In genomic region chr10:122911889-122912484, GRCh38 we compare ENCODE assay signal across 1 cellular context.
TF ChIP-seq lines count a peak whose summit lies in the region.

No MANE protein-coding gene starts in this region.

TF ChIP-seq in HepG2, 621 proteins besides CTCF, POLR2A, EP300 and RAD21 (continued from another document and continues in another):
- TF ChIP-seq SNAPC4 (CRISPR knock-in tag; IDR thresholded peaks at IDR 0.05), result peak; percentile 98
- TF ChIP-seq ZIK1 (CRISPR knock-in tag; IDR thresholded peaks at IDR 0.05; ENCODE audit: borderline replicate concordance, low read depth), result peak; percentile 100
- TF ChIP-seq ZNF777 (CRISPR knock-in tag; IDR thresholded peaks at IDR 0.05), result peak; percentile 96
- peak; percentile 99 for TF ChIP-seq ZNF530 (CRISPR knock-in tag; IDR thresholded peaks at IDR 0.05; ENCODE audit: low read depth)
- no peak for TF ChIP-seq FOXA1 (IDR thresholded peaks at IDR 0.05)
- TF ChIP-seq FOXA1 (CRISPR knock-in tag; IDR thresholded peaks at IDR 0.05), result peak; percentile 79
- TF ChIP-seq ZNF17 (CRISPR knock-in tag; IDR thresholded peaks at IDR 0.05), result peak; percentile 99
- TF ChIP-seq NR2C2 (CRISPR knock-in tag; IDR thresholded peaks at IDR 0.05; ENCODE audit: borderline replicate concordance), result peak; percentile 80
- peak; percentile 100 for TF ChIP-seq FOXO4 (CRISPR knock-in tag; conservative IDR thresholded peaks at IDR 0.05)
- TF ChIP-seq ZNF879 (CRISPR knock-in tag; IDR thresholded peaks at IDR 0.05), result peak; percentile 100
- TF ChIP-seq XBP1 (CRISPR knock-in tag; IDR thresholded peaks at IDR 0.05), result peak; percentile 100
- peak; percentile 100 for TF ChIP-seq ZNF678 (CRISPR knock-in tag; IDR thresholded peaks at IDR 0.05)
- TF ChIP-seq TRIM24 (CRISPR knock-in tag; IDR thresholded peaks at IDR 0.05), result no peak
- peak; percentile 70 for TF ChIP-seq PBX2 (CRISPR knock-in tag; IDR thresholded peaks at IDR 0.05)
- peak; percentile 99 for TF ChIP-seq ZKSCAN8 (CRISPR knock-in tag; IDR thresholded peaks at IDR 0.05; ENCODE audit: borderline replicate concordance)
- TF ChIP-seq MTF1 (CRISPR knock-in tag; IDR thresholded peaks at IDR 0.05), result peak; percentile 99
- TF ChIP-seq SMAD1 (CRISPR knock-in tag; IDR thresholded peaks at IDR 0.05; ENCODE audit: borderline replicate concordance, low read depth), result 0 out of 2 replicates have a peak, but pooled peaks have one; percentile 82
- TF ChIP-seq THRA (CRISPR knock-in tag; IDR thresholded peaks at IDR 0.05; ENCODE audit: borderline replicate concordance), result peak; percentile 99
- TF ChIP-seq ZNF367 (CRISPR knock-in tag; IDR thresholded peaks at IDR 0.05; ENCODE audit: borderline replicate concordance), result peak; percentile 100
- TF ChIP-seq FOXC1 (CRISPR knock-in tag; IDR thresholded peaks at IDR 0.05; ENCODE audit: borderline replicate concordance), result peak; percentile 100
- TF ChIP-seq ESRRA (CRISPR knock-in tag; IDR thresholded peaks at IDR 0.05; ENCODE audit: low read depth), result peak; percentile 96
- no peak for TF ChIP-seq GTF2F1 (IDR thresholded peaks at IDR 0.05; ENCODE audit: low read length)
- peak; percentile 100 for TF ChIP-seq ZNF138 (CRISPR knock-in tag; IDR thresholded peaks at IDR 0.05; ENCODE audit: low read depth)
- TF ChIP-seq CHCHD3 (CRISPR knock-in tag; IDR thresholded peaks at IDR 0.05), result peak; percentile 100
- TF ChIP-seq ZNF781 (CRISPR knock-in tag; IDR thresholded peaks at IDR 0.05; ENCODE audit: borderline replicate concordance, not compliant biosample characterization), result peak; percentile 100
- TF ChIP-seq ATF2 (CRISPR knock-in tag; IDR thresholded peaks at IDR 0.05), result peak; percentile 100
- peak; percentile 97 for TF ChIP-seq NAIF1 (CRISPR knock-in tag; IDR thresholded peaks at IDR 0.05; ENCODE audit: borderline replicate concordance)
- peak; percentile 74 for TF ChIP-seq SP2 (CRISPR knock-in tag; IDR thresholded peaks at IDR 0.05)
- TF ChIP-seq ZNF780A (CRISPR knock-in tag; IDR thresholded peaks at IDR 0.05), result peak; percentile 100
- TF ChIP-seq CBFB (CRISPR knock-in tag; IDR thresholded peaks at IDR 0.05), result peak; percentile 96
- TF ChIP-seq PLSCR1 (CRISPR knock-in tag; IDR thresholded peaks at IDR 0.05; ENCODE audit: borderline replicate concordance), result peak; percentile 99
- peak; percentile 80 for TF ChIP-seq BRD4 (CRISPR knock-in tag; IDR thresholded peaks at IDR 0.05)
- peak; percentile 100 for TF ChIP-seq TSC22D2 (CRISPR knock-in tag; IDR thresholded peaks at IDR 0.05; ENCODE audit: borderline replicate concordance)
- no peak for TF ChIP-seq POLR2AphosphoS2 (IDR thresholded peaks at IDR 0.05; ENCODE audit: low read depth, low read length)
- peak; percentile 100 for TF ChIP-seq ZNF468 (CRISPR knock-in tag; IDR thresholded peaks at IDR 0.05)
- peak; percentile 99 for TF ChIP-seq ZNF20 (CRISPR knock-in tag; IDR thresholded peaks at IDR 0.05)
- peak; percentile 99 for TF ChIP-seq ZNF326 (CRISPR knock-in tag; IDR thresholded peaks at IDR 0.05; ENCODE audit: borderline replicate concordance)
- peak; percentile 100 for TF ChIP-seq KLF13 (CRISPR knock-in tag; IDR thresholded peaks at IDR 0.05)
- TF ChIP-seq SIN3A (IDR thresholded peaks at IDR 0.05; ENCODE audit: borderline replicate concordance, low read depth, low read length), result peak; percentile 99
- peak; percentile 97 for TF ChIP-seq NCOA2 (CRISPR knock-in tag; IDR thresholded peaks at IDR 0.05)
- TF ChIP-seq ZNF841 (CRISPR knock-in tag; IDR thresholded peaks at IDR 0.05; ENCODE audit: borderline replicate concordance), result peak; percentile 99
- peak; percentile 98 for TF ChIP-seq ZNF432 (CRISPR knock-in tag; IDR thresholded peaks at IDR 0.05; ENCODE audit: borderline replicate concordance)
- peak; percentile 100 for TF ChIP-seq TOPORS (CRISPR knock-in tag; IDR thresholded peaks at IDR 0.05)
- TF ChIP-seq ZNF33B (CRISPR knock-in tag; IDR thresholded peaks at IDR 0.05), result peak; percentile 99
- TF ChIP-seq ZNF83 (CRISPR knock-in tag; IDR thresholded peaks at IDR 0.05; ENCODE audit: borderline replicate concordance), result peak; percentile 100
- TF ChIP-seq ZC3H4 (CRISPR knock-in tag; IDR thresholded peaks at IDR 0.05; ENCODE audit: borderline replicate concordance), result peak; percentile 99
- peak; percentile 100 for TF ChIP-seq ZNF451 (CRISPR knock-in tag; IDR thresholded peaks at IDR 0.05)
- peak; percentile 99 for TF ChIP-seq MEF2D (CRISPR knock-in tag; IDR thresholded peaks at IDR 0.05)
- TF ChIP-seq RCOR2 (CRISPR knock-in tag; IDR thresholded peaks at IDR 0.05), result peak; percentile 94
- peak; percentile 99 for TF ChIP-seq MTF2 (CRISPR knock-in tag; IDR thresholded peaks at IDR 0.05; ENCODE audit: borderline replicate concordance)
- TF ChIP-seq ARID3A (IDR thresholded peaks at IDR 0.05; ENCODE audit: low read depth, low read length), result no peak
- no peak for TF ChIP-seq ATF7 (IDR thresholded peaks at IDR 0.05)
- TF ChIP-seq ATF7 (CRISPR knock-in tag; IDR thresholded peaks at IDR 0.05), result peak; percentile 88
- TF ChIP-seq ZNF33A (CRISPR knock-in tag; IDR thresholded peaks at IDR 0.05; ENCODE audit: borderline replicate concordance), result peak; percentile 84; the same call in 1 of the 2 replicates
- peak; percentile 81 for TF ChIP-seq ZNF770 (CRISPR knock-in tag; IDR thresholded peaks at IDR 0.05)
- peak; percentile 100; the same call in 1 of the 2 replicates for TF ChIP-seq KDM3A (CRISPR knock-in tag; IDR thresholded peaks at IDR 0.05; ENCODE audit: low read depth)
- peak; percentile 98 for TF ChIP-seq RFXAP (CRISPR knock-in tag; IDR thresholded peaks at IDR 0.05; ENCODE audit: borderline replicate concordance)
